In genomic region chr3:115186351-115187148, GRCh38 we compare ENCODE assay signal across 13 cellular contexts. TPM values are rescaled to one million over a fixed set of nuclear protein-coding genes. Genes with fewer than 3 reads are reported as not detected.
DNase-seq lines count a peak whose midpoint lies in the region; ATAC-seq and TF ChIP-seq lines count a peak whose summit lies in the region.
"Had no signal": no experiment of that assay in that cellular context is flagged by ENCODE, and none has a peak within 500 bp of the region (broad histone marks: within the 10 kb centered on the region; RNA-seq: fewer than 3 reads in every experiment).

No MANE protein-coding gene starts in this region.

- H3K27ac ChIP-seq in testis = no peak overlapping the region

- no peak for TF ChIP-seq POLR2A in testis (IDR thresholded peaks at IDR 0.05)

- no peaks in the 10 kb centered on the region for H3K27me3 ChIP-seq in testis

- peak overlapping the region; percentile 86 for H3K27ac Mint-ChIP-seq in memory B cell
- H3K27ac Mint-ChIP-seq: activated T-cell treated with anti-CD3 and anti-CD28 coated beads, Interleukin-2, amount 50 U/mL, for 24 hours; T-helper 2 cell treated with Interferon-gamma antibody and Interleukin-4, amounts not matched to agents 5 μg/mL and 100 μg/mL, for 36 hours had no signal

- H3K9me3 Mint-ChIP-seq in memory B cell = peaks cover 9% of the 10 kb centered on the region

- H3K4me3 Mint-ChIP-seq in memory B cell = peak overlapping the region; percentile 84
- H3K4me3 Mint-ChIP-seq: activated T-cell treated with anti-CD3 and anti-CD28 coated beads, Interleukin-2, amount 50 U/mL, for 24 hours; T-helper 2 cell treated with Interferon-gamma antibody and Interleukin-4, amounts not matched to agents 5 μg/mL and 100 μg/mL, for 36 hours had no signal

- WGBS in testis, 2 donors = 87 to 91% methylated on average over 6 of the region's 6 CpGs

- peak; percentile 49 for ATAC-seq in GM18909 (IDR thresholded peaks at IDR 0.05; ENCODE audit: poor library complexity, unreplicated experiment)
- peak; percentile 47 for ATAC-seq in GM21825 (IDR thresholded peaks at IDR 0.05; ENCODE audit: unreplicated experiment)
- peak; percentile 28 for ATAC-seq in HG03280 (IDR thresholded peaks at IDR 0.05; ENCODE audit: unreplicated experiment)
- ATAC-seq in memory B cell (ENCODE audit: low read depth) = peak; percentile 56
- no peak for ATAC-seq in left cardiac atrium
- ATAC-seq: left lobe of liver had no signal

- H3K9me3 ChIP-seq in testis = no peaks in the 10 kb centered on the region

- H3K27me3 Mint-ChIP-seq in memory B cell = no peaks in the 10 kb centered on the region

- peaks cover 18% of the 10 kb centered on the region for H3K4me1 Mint-ChIP-seq in memory B cell

- no peaks in the 10 kb centered on the region for H3K36me3 ChIP-seq in testis (ENCODE audit: low read depth, missing control alignments)

- no peak overlapping the region for H3K4me3 ChIP-seq in testis

- peaks cover 3% of the 10 kb centered on the region for H3K36me3 Mint-ChIP-seq in memory B cell

- DNase-seq in memory B cell (ENCODE audit: low spot score in 2 of 2) = peak in 1 of 2 donors; percentile 24
- no peak for DNase-seq in testis
- no peak for DNase-seq in left cardiac atrium
- DNase-seq in globus pallidus (ENCODE audit: low spot score) = no peak
- no peak for DNase-seq in stimulated activated CD4-positive, alpha-beta T cell treated with anti-CD3 and anti-CD28 coated beads, Interleukin-4, amount 100 ng/mL, for 4 hours
- DNase-seq: activated T-cell treated with anti-CD3 and anti-CD28 coated beads, Interleukin-2, amount 50 U/mL, for 24 hours; NCI-H1092; NCI-H82 had no signal

- no peaks in the 10 kb centered on the region for H3K4me1 ChIP-seq in testis

- intact Hi-C loops in testis (cut with DNase I; ENCODE audit: low total_unique reads) (no loop called here), left cardiac atrium (cut with DNase I) (no loop called here)

- TF ChIP-seq CTCF in testis (IDR thresholded peaks at IDR 0.05) = no peak

RNA-seq across cellular contexts. Expression of gene ZBTB20, which starts 39.5 kb away (rescaled TPM):
- total RNA-seq in testis (100 to 1,000 TPM; 126 to 179 TPM), left cardiac atrium (10 to 100 TPM; 59.5 to 68.8 TPM)
- 36.8 TPM for polyA plus RNA-seq in testis (ENCODE audit: insufficient read depth, low read depth, low replicate concordance)

Comparison
In these comparisons a context has a peak if more than half of its experiments do, and no peak if none do; other contexts are left out.
1. ATAC-seq: peak in GM18909 (single experiment), GM21825 (single experiment), HG03280 (single experiment) and memory B cell (single experiment); none in left cardiac atrium (0 of 2).